In genomic region chrX:63361494-63361893, GRCh38 we compare ENCODE assay signal across 22 cellular contexts. TPM values are rescaled to one million over a fixed set of nuclear protein-coding genes. Genes with fewer than 3 reads are reported as not detected.
A peak's percentile ranks its signal among the peaks of the same experiment; 100 is the strongest.
DNase-seq lines count a peak whose midpoint lies in the region; ATAC-seq, FAIRE-seq and TF ChIP-seq lines count a peak whose summit lies in the region.
"Had no signal": no experiment of that assay in that cellular context is flagged by ENCODE, and none has a peak within 500 bp of the region (broad histone marks: within the 10 kb centered on the region; RNA-seq: fewer than 3 reads in every experiment).

No MANE protein-coding gene starts in this region.

- no peak overlapping the region for H4K5ac ChIP-seq in mesendoderm (ENCODE audit: low read length)

- peaks cover 65% of the 10 kb centered on the region for H3K9me3 Mint-ChIP-seq in mesothelial cell of epicardium

- FAIRE-seq in A549 (lab: Jason Lieb, UNC) = peak; percentile 43
- FAIRE-seq: A204.1, GM12892 had no signal

- H2BK120ac ChIP-seq in mesendoderm (ENCODE audit: low read depth, low read length) = no peak overlapping the region

- no peaks in the 10 kb centered on the region for H3K27me3 Mint-ChIP-seq in mesothelial cell of epicardium (ENCODE audit: low read depth)
- H3K27me3 Mint-ChIP-seq: CD4-positive, alpha-beta T cell had no signal

- H3K4me3 ChIP-seq in A549 (no peak overlapping the region), HEK293 (ENCODE audit: low read depth, low read length) (no peak overlapping the region), mesendoderm (ENCODE audit: low read length) (no peak overlapping the region)
- H3K4me3 ChIP-seq: BLaER1 treated with 17β-estradiol and CSF1 and Interleukin-3, amounts not matched to agents 10 nM and 100 nM; GM23338; HAP-1 had no signal

- DNase-seq in A549 (ENCODE audit: low read depth in 1 of 2, low spot score in 1 of 2) (no peak), mesendoderm (peak; percentile 15), NCI-H2081 treated with DMSO at 0.1 percent for 48 hours (lab: John Stamatoyannopoulos, UW) (no peak), mesothelial cell of epicardium (ENCODE audit: low spot score in 2 of 2, unreplicated experiment in 2 of 2) (no peak), OCI-M1 (lab: John Stamatoyannopoulos, UW) (no peak)
- DNase-seq: ACHN; AML-193; BE2C; CD4-positive, alpha-beta T cell; CD8-positive, alpha-beta memory T cell; DMS 273 treated with DMSO at 0.1 percent for 48 hours; DMS79; EL; GF-D8 had no signal

- H3K18ac ChIP-seq in mesendoderm (ENCODE audit: low read length) = no peak overlapping the region

- no peak overlapping the region for H2BK5ac ChIP-seq in mesendoderm (ENCODE audit: low read length)

- H3K9ac ChIP-seq in mesendoderm (ENCODE audit: low read length) = no peak overlapping the region
- H3K9ac ChIP-seq: BLaER1 treated with 17β-estradiol and CSF1 and Interleukin-3, amounts not matched to agents 10 nM and 100 nM had no signal

- H3K27ac ChIP-seq in A549 (no peak overlapping the region), HEK293 (ENCODE audit: extremely low read depth, low read depth, low read length) (no peak overlapping the region), mesendoderm (ENCODE audit: low read depth, low read length) (no peak overlapping the region)
- H3K27ac ChIP-seq: 22Rv1; BLaER1 treated with 17β-estradiol and CSF1 and Interleukin-3, amounts not matched to agents 10 nM and 100 nM had no signal

- TF ChIP-seq CTCF in A549 (IDR thresholded peaks at IDR 0.05) (no peak), HEK293 (tag by site-specific recombination; IDR thresholded peaks at IDR 0.05) (no peak), mesothelial cell of epicardium (IDR thresholded peaks at IDR 0.05; ENCODE audit: unreplicated experiment) (no peak)

- TF ChIP-seq RAD21 in A549 (conservative IDR thresholded peaks at IDR 0.05 in 1 of 2, IDR thresholded peaks at IDR 0.05 in 1 of 2) = no peak

- 9% methylated on average over 2 of the region's 2 CpGs for WGBS in A549 (ENCODE audit: missing lambda C conversion rate)
- no CpG with 5 or more reads among the region's 2 CpGs for WGBS in mesendoderm (ENCODE audit: extremely low coverage, insufficient coverage, low lambda C conversion rate)

- no peak for TF ChIP-seq POLR2A in A549 (IDR thresholded peaks at IDR 0.05; ENCODE audit: low read length)

- no peaks in the 10 kb centered on the region for H3K4me1 Mint-ChIP-seq in mesothelial cell of epicardium
- H3K4me1 Mint-ChIP-seq: CD14-positive monocyte; CD8-positive, alpha-beta memory T cell had no signal

- no peak overlapping the region for H3K4me3 Mint-ChIP-seq in mesothelial cell of epicardium
- H3K4me3 Mint-ChIP-seq: CD14-positive monocyte; CD4-positive, alpha-beta T cell; CD8-positive, alpha-beta memory T cell; GM23338 had no signal

- no peak overlapping the region for H2AK5ac ChIP-seq in mesendoderm (ENCODE audit: low read length)

- no peak overlapping the region for H3K4ac ChIP-seq in mesendoderm (ENCODE audit: low read depth, low read length)

- H3K36me3 Mint-ChIP-seq in mesothelial cell of epicardium = peaks cover 6% of the 10 kb centered on the region
- H3K36me3 Mint-ChIP-seq: CD14-positive monocyte; CD8-positive, alpha-beta memory T cell had no signal

- no peak overlapping the region for H3K23ac ChIP-seq in mesendoderm (ENCODE audit: low read length)

- H3K27ac Mint-ChIP-seq in mesothelial cell of epicardium = no peak overlapping the region
- H3K27ac Mint-ChIP-seq: CD14-positive monocyte; CD4-positive, alpha-beta T cell; CD8-positive, alpha-beta memory T cell; GM23338 had no signal

- H3K27me3 ChIP-seq in mesendoderm (ENCODE audit: insufficient read depth, low read length, poor library complexity) = no peaks in the 10 kb centered on the region
- H3K27me3 ChIP-seq: BE2C; BLaER1 treated with 17β-estradiol and CSF1 and Interleukin-3, amounts not matched to agents 10 nM and 100 nM had no signal

- no peaks in the 10 kb centered on the region for H3K36me3 ChIP-seq in HEK293 (ENCODE audit: control insufficient read depth in 2 of 2, insufficient read depth in 1 of 2, low read length in 2 of 2)
- H3K36me3 ChIP-seq in mesendoderm (ENCODE audit: control insufficient read depth, insufficient read depth, low read length) = no peaks in the 10 kb centered on the region
- H3K36me3 ChIP-seq: BE2C; BLaER1 treated with 17β-estradiol and CSF1 and Interleukin-3, amounts not matched to agents 10 nM and 100 nM; HAP-1 had no signal

- H3K4me1 ChIP-seq in A549 = no peaks in the 10 kb centered on the region
- no peaks in the 10 kb centered on the region for H3K4me1 ChIP-seq in HEK293 (ENCODE audit: control insufficient read depth, insufficient read depth, low read length)
- H3K4me1 ChIP-seq in mesendoderm (ENCODE audit: control insufficient read depth, low read depth, low read length) = no peaks in the 10 kb centered on the region
- H3K4me1 ChIP-seq: BE2C; BLaER1 treated with 17β-estradiol and CSF1 and Interleukin-3, amounts not matched to agents 10 nM and 100 nM had no signal

- no peak overlapping the region for H2BK15ac ChIP-seq in mesendoderm (replicated peaks; ENCODE audit: low read depth)

- H3K79me1 ChIP-seq in mesendoderm (ENCODE audit: low read length) = no peaks in the 10 kb centered on the region

- no peak for TF ChIP-seq EP300 in A549 (IDR thresholded peaks at IDR 0.05)

- no peak overlapping the region for H3K56ac ChIP-seq in mesendoderm (ENCODE audit: low read length)

- H4K8ac ChIP-seq in mesendoderm (ENCODE audit: low read depth, low read length) = no peak overlapping the region

- CTCF ChIA-PET in A549 (lab: Yijun Ruan, JAX) = no interaction called here
- CTCF ChIA-PET in HEK293 (lab: Yijun Ruan, JAX) = no interaction called here

- no peaks in the 10 kb centered on the region for H3K79me2 ChIP-seq in mesendoderm (ENCODE audit: control insufficient read depth, insufficient read depth, low read length)

- H3K9me3 ChIP-seq in A549 (no peaks in the 10 kb centered on the region), HEK293 (ENCODE audit: control insufficient read depth, insufficient read depth, low read depth, low read length) (no peaks in the 10 kb centered on the region; the same call in 1 of the 2 replicates)
- H3K9me3 ChIP-seq: BE2C had no signal

- no peak for ATAC-seq in A549
- ATAC-seq: GM23338 had no signal

- POLR2A ChIA-PET in A549 (lab: Yijun Ruan, JAX) = no interaction called here
- POLR2A ChIA-PET in HEK293 (lab: Yijun Ruan, JAX) = no interaction called here

- H3K4me2 ChIP-seq in A549 = no peak overlapping the region
- H3K4me2 ChIP-seq in mesendoderm (ENCODE audit: low read length) = no peak overlapping the region
- H3K4me2 ChIP-seq: BLaER1 treated with 17β-estradiol and CSF1 and Interleukin-3, amounts not matched to agents 10 nM and 100 nM had no signal

TF ChIP-seq in A549, 52 proteins besides CTCF, POLR2A, EP300 and RAD21:
- TF ChIP-seq HOXB5 (CRISPR knock-in tag; IDR thresholded peaks at IDR 0.05) (no peak), CEBPB (IDR thresholded peaks at IDR 0.05) (no peak)

TF ChIP-seq in HEK293, 187 proteins besides CTCF, POLR2A, EP300 and RAD21:
- no peak for TF ChIP-seq ATF2 (tag by site-specific recombination; IDR thresholded peaks at IDR 0.05; ENCODE audit: low read depth)
- TF ChIP-seq ZNF112 (tag by site-specific recombination; IDR thresholded peaks at IDR 0.05) = no peak
- TF ChIP-seq, protein P1, sequence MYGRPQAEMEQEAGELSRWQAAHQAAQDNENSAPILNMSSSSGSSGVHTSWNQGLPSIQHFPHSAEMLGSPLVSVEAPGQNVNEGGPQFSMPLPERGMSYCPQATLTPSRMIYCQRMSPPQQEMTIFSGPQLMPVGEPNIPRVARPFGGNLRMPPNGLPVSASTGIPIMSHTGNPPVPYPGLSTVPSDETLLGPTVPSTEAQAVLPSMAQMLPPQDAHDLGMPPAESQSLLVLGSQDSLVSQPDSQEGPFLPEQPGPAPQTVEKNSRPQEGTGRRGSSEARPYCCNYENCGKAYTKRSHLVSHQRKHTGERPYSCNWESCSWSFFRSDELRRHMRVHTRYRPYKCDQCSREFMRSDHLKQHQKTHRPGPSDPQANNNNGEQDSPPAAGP (tag by site-specific recombination; IDR thresholded peaks at IDR 0.05) = no peak
- TF ChIP-seq ZNF248 (tag by site-specific recombination; IDR thresholded peaks at IDR 0.05) = no peak
- peak; percentile 75; the same call in 1 of the 2 replicates for TF ChIP-seq TCF7L2 (IDR thresholded peaks at IDR 0.05; ENCODE audit: borderline replicate concordance, low read depth, low read length)
- peak; percentile 61; the same call in 1 of the 2 replicates for TF ChIP-seq TRIM28 (IDR thresholded peaks at IDR 0.05; ENCODE audit: borderline replicate concordance, low read length)
- no peak for TF ChIP-seq ZNF404 (tag by site-specific recombination; IDR thresholded peaks at IDR 0.05)
- no peak for TF ChIP-seq ZNF596 (tag by site-specific recombination; IDR thresholded peaks at IDR 0.05)
- no peak for TF ChIP-seq ZFP69B (tag by site-specific recombination; IDR thresholded peaks at IDR 0.05)

RNA-seq across cellular contexts. Expression of gene SPIN4, which starts 10.4 kb away (rescaled TPM):
- polyA plus RNA-seq in A549 (2011; rRNA removed) (9.6 and 13.7 TPM in 2 replicates), A549 (2017; fragmentation: RNase III; extraction: RNeasy Plus Mini Kit Qiagen cat#74134 plus additional on column Dnase treatment) (8.1 to 9.2 TPM (median 8.8 TPM) in 3 replicates)
- polyA plus RNA-seq in A549 (2012; cell fraction: cytosol; rRNA removed) = 3.8 and 4.3 TPM in 2 replicates
- 3.0 and 3.9 TPM in 2 replicates for polyA plus RNA-seq in A549 (2012; cell fraction: nucleus; rRNA removed)
- 6.5 and 7.3 TPM in 2 replicates for polyA minus RNA-seq in A549 (2011; rRNA and poly(A)+ RNA removed)
- polyA plus RNA-seq in mesendoderm (2013, experiment 1 of 2) = 8.2 TPM
- polyA plus RNA-seq in mesendoderm (2013, experiment 2 of 2) = 8.6 TPM
- 9.5 to 9.9 TPM (median 9.9 TPM) in 3 replicates for total RNA-seq in mesothelial cell of epicardium
